Comparison of ENCODE assay signal across 1 cellular context in the genomic region with DNA sequence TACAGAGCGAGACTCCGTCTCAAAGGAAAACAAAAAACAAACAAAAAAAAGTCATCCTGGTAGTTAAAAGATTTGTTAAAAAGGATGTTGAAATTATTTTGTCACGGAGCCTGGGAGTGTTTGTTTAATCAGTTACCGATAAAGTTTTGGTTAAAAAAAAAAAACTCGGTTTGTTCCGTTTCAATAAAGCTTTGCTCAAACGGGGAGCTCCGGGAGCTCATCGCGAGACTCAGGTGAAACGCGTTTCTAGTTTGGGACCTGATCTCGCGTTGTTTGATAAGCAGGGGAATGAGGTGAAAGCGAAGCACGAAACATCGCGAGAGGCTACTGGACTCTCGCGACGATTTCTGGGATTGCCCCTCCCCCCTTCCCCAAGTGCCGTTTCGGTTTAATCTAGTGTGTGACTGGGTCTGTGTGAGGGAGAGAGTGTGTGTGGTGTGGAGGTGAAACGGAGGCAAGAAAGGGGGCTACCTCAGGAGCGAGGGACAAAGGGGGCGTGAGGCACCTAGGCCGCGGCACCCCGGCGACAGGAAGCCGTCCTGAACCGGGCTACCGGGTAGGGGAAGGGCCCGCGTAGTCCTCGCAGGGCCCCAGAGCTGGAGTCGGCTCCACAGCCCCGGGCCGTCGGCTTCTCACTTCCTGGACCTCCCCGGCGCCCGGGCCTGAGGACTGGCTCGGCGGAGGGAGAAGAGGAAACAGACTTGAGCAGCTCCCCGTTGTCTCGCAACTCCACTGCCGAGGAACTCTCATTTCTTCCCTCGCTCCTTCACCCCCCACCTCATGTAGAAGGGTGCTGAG.
A peak's percentile ranks its signal among the peaks of the same experiment; 100 is the strongest.
TF ChIP-seq lines count a peak whose summit lies in the region.

A gene (plus strand): TSS at position 374 of the 798 bp plus-strand sequence. CDS start 586 bp downstream, outside the sequence.

TF ChIP-seq in HepG2, 621 proteins besides CTCF, POLR2A, EP300 and RAD21 (continued from another document and continues in another):
- TF ChIP-seq, protein P1, sequence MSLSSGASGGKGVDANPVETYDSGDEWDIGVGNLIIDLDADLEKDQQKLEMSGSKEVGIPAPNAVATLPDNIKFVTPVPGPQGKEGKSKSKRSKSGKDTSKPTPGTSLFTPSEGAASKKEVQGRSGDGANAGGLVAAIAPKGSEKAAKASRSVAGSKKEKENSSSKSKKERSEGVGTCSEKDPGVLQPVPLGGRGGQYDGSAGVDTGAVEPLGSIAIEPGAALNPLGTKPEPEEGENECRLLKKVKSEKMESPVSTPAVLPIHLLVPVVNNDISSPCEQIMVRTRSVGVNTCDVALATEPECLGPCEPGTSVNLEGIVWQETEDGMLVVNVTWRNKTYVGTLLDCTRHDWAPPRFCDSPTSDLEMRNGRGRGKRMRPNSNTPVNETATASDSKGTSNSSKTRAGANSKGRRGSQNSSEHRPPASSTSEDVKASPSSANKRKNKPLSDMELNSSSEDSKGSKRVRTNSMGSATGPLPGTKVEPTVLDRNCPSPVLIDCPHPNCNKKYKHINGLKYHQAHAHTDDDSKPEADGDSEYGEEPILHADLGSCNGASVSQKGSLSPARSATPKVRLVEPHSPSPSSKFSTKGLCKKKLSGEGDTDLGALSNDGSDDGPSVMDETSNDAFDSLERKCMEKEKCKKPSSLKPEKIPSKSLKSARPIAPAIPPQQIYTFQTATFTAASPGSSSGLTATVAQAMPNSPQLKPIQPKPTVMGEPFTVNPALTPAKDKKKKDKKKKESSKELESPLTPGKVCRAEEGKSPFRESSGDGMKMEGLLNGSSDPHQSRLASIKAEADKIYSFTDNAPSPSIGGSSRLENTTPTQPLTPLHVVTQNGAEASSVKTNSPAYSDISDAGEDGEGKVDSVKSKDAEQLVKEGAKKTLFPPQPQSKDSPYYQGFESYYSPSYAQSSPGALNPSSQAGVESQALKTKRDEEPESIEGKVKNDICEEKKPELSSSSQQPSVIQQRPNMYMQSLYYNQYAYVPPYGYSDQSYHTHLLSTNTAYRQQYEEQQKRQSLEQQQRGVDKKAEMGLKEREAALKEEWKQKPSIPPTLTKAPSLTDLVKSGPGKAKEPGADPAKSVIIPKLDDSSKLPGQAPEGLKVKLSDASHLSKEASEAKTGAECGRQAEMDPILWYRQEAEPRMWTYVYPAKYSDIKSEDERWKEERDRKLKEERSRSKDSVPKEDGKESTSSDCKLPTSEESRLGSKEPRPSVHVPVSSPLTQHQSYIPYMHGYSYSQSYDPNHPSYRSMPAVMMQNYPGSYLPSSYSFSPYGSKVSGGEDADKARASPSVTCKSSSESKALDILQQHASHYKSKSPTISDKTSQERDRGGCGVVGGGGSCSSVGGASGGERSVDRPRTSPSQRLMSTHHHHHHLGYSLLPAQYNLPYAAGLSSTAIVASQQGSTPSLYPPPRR (CRISPR knock-in tag; IDR thresholded peaks at IDR 0.05; ENCODE audit: borderline replicate concordance), result peak; percentile 75
- 0 out of 2 replicates have a peak, but pooled peaks have one; percentile 66 for TF ChIP-seq ZNF260 (CRISPR knock-in tag; IDR thresholded peaks at IDR 0.05; ENCODE audit: borderline replicate concordance, low read depth)
- TF ChIP-seq ZNF557 (CRISPR knock-in tag; IDR thresholded peaks at IDR 0.05), result peak; percentile 67; the same call in 1 of the 2 replicates
- TF ChIP-seq HCFC1 (IDR thresholded peaks at IDR 0.05; ENCODE audit: low read depth, low read length), result peak; percentile 67
- peak; percentile 33; the same call in 1 of the 2 replicates for TF ChIP-seq ZNF33A (CRISPR knock-in tag; IDR thresholded peaks at IDR 0.05; ENCODE audit: borderline replicate concordance)
- TF ChIP-seq ZNF550 (CRISPR knock-in tag; IDR thresholded peaks at IDR 0.05; ENCODE audit: borderline replicate concordance), result 0 out of 2 replicates have a peak, but pooled peaks have one; percentile 21
- TF ChIP-seq ARHGAP35 (CRISPR knock-in tag; IDR thresholded peaks at IDR 0.05; ENCODE audit: borderline replicate concordance), result peak; percentile 65; the same call in 1 of the 2 replicates
- no peak for TF ChIP-seq EED (CRISPR knock-in tag; IDR thresholded peaks at IDR 0.05)
- peak; percentile 48; the same call in 1 of the 2 replicates for TF ChIP-seq ZBTB7B (CRISPR knock-in tag; IDR thresholded peaks at IDR 0.05)
- TF ChIP-seq ZSCAN31 (CRISPR knock-in tag; IDR thresholded peaks at IDR 0.05; ENCODE audit: low read depth), result peak; percentile 43; the same call in 1 of the 2 replicates
- TF ChIP-seq SMC3 (IDR thresholded peaks at IDR 0.05; ENCODE audit: low read length), result no peak
- TF ChIP-seq CENPX (CRISPR knock-in tag; IDR thresholded peaks at IDR 0.05), result no peak
- peak; percentile 11; the same call in 1 of the 2 replicates for TF ChIP-seq ZNF546 (CRISPR knock-in tag; conservative IDR thresholded peaks at IDR 0.05)
- peak; percentile 91; the same call in 1 of the 2 replicates for TF ChIP-seq NFKB2 (CRISPR knock-in tag; IDR thresholded peaks at IDR 0.05; ENCODE audit: borderline replicate concordance)
- TF ChIP-seq KAT2B (IDR thresholded peaks at IDR 0.05; ENCODE audit: borderline replicate concordance, low read depth, low read length), result no peak
- 0 out of 2 replicates have a peak, but pooled peaks have one; percentile 50 for TF ChIP-seq ATAD3A (CRISPR knock-in tag; IDR thresholded peaks at IDR 0.05)
- peak; percentile 88; the same call in 1 of the 2 replicates for TF ChIP-seq ZNF788 (CRISPR knock-in tag; IDR thresholded peaks at IDR 0.05; ENCODE audit: borderline replicate concordance)
- TF ChIP-seq, protein P2, sequence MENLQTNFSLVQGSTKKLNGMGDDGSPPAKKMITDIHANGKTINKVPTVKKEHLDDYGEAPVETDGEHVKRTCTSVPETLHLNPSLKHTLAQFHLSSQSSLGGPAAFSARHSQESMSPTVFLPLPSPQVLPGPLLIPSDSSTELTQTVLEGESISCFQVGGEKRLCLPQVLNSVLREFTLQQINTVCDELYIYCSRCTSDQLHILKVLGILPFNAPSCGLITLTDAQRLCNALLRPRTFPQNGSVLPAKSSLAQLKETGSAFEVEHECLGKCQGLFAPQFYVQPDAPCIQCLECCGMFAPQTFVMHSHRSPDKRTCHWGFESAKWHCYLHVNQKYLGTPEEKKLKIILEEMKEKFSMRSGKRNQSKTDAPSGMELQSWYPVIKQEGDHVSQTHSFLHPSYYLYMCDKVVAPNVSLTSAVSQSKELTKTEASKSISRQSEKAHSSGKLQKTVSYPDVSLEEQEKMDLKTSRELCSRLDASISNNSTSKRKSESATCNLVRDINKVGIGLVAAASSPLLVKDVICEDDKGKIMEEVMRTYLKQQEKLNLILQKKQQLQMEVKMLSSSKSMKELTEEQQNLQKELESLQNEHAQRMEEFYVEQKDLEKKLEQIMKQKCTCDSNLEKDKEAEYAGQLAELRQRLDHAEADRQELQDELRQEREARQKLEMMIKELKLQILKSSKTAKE (CRISPR knock-in tag; IDR thresholded peaks at IDR 0.05; ENCODE audit: borderline replicate concordance), result no peak
- TF ChIP-seq, protein P3, sequence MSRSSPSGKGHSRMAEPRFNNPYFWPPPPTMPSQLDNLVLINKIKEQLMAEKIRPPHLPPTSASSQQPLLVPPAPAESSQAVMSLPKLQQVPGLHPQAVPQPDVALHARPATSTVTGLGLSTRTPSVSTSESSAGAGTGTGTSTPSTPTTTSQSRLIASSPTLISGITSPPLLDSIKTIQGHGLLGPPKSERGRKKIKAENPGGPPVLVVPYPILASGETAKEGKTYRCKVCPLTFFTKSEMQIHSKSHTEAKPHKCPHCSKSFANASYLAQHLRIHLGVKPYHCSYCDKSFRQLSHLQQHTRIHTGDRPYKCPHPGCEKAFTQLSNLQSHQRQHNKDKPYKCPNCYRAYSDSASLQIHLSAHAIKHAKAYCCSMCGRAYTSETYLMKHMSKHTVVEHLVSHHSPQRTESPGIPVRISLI (CRISPR knock-in tag; IDR thresholded peaks at IDR 0.05; ENCODE audit: borderline replicate concordance), result peak; percentile 100
- TF ChIP-seq, protein P4, sequence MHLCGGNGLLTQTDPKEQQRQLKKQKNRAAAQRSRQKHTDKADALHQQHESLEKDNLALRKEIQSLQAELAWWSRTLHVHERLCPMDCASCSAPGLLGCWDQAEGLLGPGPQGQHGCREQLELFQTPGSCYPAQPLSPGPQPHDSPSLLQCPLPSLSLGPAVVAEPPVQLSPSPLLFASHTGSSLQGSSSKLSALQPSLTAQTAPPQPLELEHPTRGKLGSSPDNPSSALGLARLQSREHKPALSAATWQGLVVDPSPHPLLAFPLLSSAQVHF (CRISPR knock-in tag; IDR thresholded peaks at IDR 0.05), result peak; percentile 36; the same call in 1 of the 2 replicates
- TF ChIP-seq SMARCC2 (IDR thresholded peaks at IDR 0.05), result no peak
- 0 out of 2 replicates have a peak, but pooled peaks have one; percentile 58 for TF ChIP-seq HOXD1 (CRISPR knock-in tag; IDR thresholded peaks at IDR 0.05)
- no peak; the same call in 1 of the 2 replicates for TF ChIP-seq ZNF552 (CRISPR knock-in tag; IDR thresholded peaks at IDR 0.05; ENCODE audit: borderline replicate concordance)
- TF ChIP-seq SYNCRIP (IDR thresholded peaks at IDR 0.05; ENCODE audit: insufficient read depth, low read depth, low read length), result no peak
- TF ChIP-seq SNRNP70 (IDR thresholded peaks at IDR 0.05; ENCODE audit: low read depth, low read length), result no peak
- TF ChIP-seq ZNF747 (CRISPR knock-in tag; IDR thresholded peaks at IDR 0.05; ENCODE audit: borderline replicate concordance), result no peak; the same call in 1 of the 2 replicates
- TF ChIP-seq RFXAP (CRISPR knock-in tag; IDR thresholded peaks at IDR 0.05; ENCODE audit: borderline replicate concordance), result 0 out of 2 replicates have a peak, but pooled peaks have one; percentile 58
- TF ChIP-seq ZSCAN12 (CRISPR knock-in tag; IDR thresholded peaks at IDR 0.05), result 0 out of 2 replicates have a peak, but pooled peaks have one; percentile 84
- TF ChIP-seq SIX4 (CRISPR knock-in tag; IDR thresholded peaks at IDR 0.05), result no peak; the same call in 1 of the 2 replicates
- no peak; the same call in 1 of the 2 replicates for TF ChIP-seq ZNF34 (CRISPR knock-in tag; IDR thresholded peaks at IDR 0.05; ENCODE audit: borderline replicate concordance)
- TF ChIP-seq, protein P5, sequence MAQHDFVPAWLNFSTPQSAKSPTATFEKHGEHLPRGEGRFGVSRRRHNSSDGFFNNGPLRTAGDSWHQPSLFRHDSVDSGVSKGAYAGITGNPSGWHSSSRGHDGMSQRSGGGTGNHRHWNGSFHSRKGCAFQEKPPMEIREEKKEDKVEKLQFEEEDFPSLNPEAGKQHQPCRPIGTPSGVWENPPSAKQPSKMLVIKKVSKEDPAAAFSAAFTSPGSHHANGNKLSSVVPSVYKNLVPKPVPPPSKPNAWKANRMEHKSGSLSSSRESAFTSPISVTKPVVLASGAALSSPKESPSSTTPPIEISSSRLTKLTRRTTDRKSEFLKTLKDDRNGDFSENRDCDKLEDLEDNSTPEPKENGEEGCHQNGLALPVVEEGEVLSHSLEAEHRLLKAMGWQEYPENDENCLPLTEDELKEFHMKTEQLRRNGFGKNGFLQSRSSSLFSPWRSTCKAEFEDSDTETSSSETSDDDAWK (CRISPR knock-in tag; IDR thresholded peaks at IDR 0.05), result no peak
- TF ChIP-seq RFXANK (CRISPR knock-in tag; IDR thresholded peaks at IDR 0.05), result 0 out of 2 replicates have a peak, but pooled peaks have one; percentile 76
- TF ChIP-seq, protein P6, sequence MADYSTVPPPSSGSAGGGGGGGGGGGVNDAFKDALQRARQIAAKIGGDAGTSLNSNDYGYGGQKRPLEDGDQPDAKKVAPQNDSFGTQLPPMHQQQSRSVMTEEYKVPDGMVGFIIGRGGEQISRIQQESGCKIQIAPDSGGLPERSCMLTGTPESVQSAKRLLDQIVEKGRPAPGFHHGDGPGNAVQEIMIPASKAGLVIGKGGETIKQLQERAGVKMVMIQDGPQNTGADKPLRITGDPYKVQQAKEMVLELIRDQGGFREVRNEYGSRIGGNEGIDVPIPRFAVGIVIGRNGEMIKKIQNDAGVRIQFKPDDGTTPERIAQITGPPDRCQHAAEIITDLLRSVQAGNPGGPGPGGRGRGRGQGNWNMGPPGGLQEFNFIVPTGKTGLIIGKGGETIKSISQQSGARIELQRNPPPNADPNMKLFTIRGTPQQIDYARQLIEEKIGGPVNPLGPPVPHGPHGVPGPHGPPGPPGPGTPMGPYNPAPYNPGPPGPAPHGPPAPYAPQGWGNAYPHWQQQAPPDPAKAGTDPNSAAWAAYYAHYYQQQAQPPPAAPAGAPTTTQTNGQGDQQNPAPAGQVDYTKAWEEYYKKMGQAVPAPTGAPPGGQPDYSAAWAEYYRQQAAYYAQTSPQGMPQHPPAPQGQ (CRISPR knock-in tag; IDR thresholded peaks at IDR 0.05; ENCODE audit: borderline replicate concordance), result 0 out of 2 replicates have a peak, but pooled peaks have one; percentile 79
- peak; percentile 61; the same call in 1 of the 2 replicates for TF ChIP-seq KAT7 (CRISPR knock-in tag; IDR thresholded peaks at IDR 0.05; ENCODE audit: borderline replicate concordance)
- TF ChIP-seq SKI (IDR thresholded peaks at IDR 0.05; ENCODE audit: partially characterized antibody), result peak; percentile 21
- TF ChIP-seq ZNF446 (CRISPR knock-in tag; IDR thresholded peaks at IDR 0.05), result no peak
- TF ChIP-seq CC2D1A (CRISPR knock-in tag; IDR thresholded peaks at IDR 0.05), result no peak
- TF ChIP-seq YEATS4 (CRISPR knock-in tag; IDR thresholded peaks at IDR 0.05; ENCODE audit: borderline replicate concordance), result peak; percentile 85
- no peak for TF ChIP-seq ADNP (CRISPR knock-in tag; IDR thresholded peaks at IDR 0.05)
- TF ChIP-seq, protein P7, sequence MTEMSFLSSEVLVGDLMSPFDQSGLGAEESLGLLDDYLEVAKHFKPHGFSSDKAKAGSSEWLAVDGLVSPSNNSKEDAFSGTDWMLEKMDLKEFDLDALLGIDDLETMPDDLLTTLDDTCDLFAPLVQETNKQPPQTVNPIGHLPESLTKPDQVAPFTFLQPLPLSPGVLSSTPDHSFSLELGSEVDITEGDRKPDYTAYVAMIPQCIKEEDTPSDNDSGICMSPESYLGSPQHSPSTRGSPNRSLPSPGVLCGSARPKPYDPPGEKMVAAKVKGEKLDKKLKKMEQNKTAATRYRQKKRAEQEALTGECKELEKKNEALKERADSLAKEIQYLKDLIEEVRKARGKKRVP (CRISPR knock-in tag; IDR thresholded peaks at IDR 0.05), result peak in 1 of 2 experiments; percentile 76; a peak in 1 of 4 replicates
- peak; percentile 72; the same call in 1 of the 2 replicates for TF ChIP-seq ZNF180 (CRISPR knock-in tag; IDR thresholded peaks at IDR 0.05; ENCODE audit: borderline replicate concordance, low read depth)
- TF ChIP-seq ZNF234 (CRISPR knock-in tag; conservative IDR thresholded peaks at IDR 0.05), result 0 out of 2 replicates have a peak, but pooled peaks have one; percentile 29
- TF ChIP-seq ZNF30 (CRISPR knock-in tag; IDR thresholded peaks at IDR 0.05), result 0 out of 2 replicates have a peak, but pooled peaks have one; percentile 34
- TF ChIP-seq PPARG (CRISPR knock-in tag; conservative IDR thresholded peaks at IDR 0.05), result peak; percentile 80; the same call in 1 of the 2 replicates
- TF ChIP-seq NFRKB (IDR thresholded peaks at IDR 0.05), result no peak
- TF ChIP-seq, protein P8, sequence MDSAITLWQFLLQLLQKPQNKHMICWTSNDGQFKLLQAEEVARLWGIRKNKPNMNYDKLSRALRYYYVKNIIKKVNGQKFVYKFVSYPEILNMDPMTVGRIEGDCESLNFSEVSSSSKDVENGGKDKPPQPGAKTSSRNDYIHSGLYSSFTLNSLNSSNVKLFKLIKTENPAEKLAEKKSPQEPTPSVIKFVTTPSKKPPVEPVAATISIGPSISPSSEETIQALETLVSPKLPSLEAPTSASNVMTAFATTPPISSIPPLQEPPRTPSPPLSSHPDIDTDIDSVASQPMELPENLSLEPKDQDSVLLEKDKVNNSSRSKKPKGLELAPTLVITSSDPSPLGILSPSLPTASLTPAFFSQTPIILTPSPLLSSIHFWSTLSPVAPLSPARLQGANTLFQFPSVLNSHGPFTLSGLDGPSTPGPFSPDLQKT (CRISPR knock-in tag; IDR thresholded peaks at IDR 0.05; ENCODE audit: borderline replicate concordance), result no peak
